In the genomic region with DNA sequence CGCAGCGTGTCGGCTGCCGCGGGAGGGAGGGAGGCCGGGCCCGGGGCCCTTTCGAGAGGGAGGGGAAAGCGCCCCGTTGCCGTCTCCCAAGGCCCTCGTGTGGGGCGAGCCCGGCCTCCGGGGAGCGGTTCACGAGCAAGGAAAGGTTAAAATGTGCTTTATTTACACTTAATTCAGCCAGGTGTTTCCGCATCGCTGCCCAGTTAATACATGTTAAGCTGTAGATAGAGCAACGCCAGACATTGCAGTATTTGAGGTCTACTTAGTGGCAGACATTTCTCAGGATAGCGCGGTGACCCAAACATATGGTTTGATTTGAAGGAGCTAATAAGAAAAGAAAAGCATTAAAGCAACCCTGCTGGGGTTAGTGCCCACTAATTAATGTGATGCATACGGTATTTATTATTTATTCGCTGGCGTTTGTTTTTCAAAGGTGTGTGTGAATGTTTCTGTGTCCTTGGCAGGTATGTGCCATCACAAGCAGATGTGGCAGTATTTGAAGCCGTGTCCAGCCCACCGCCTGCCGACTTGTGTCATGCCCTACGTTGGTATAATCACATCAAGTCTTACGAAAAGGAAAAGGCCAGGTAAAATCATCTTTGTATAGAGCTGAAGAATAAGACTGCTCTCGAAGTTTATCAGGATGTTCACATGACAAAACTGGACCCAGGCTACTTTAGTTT, we compare ENCODE assay signal across 8 cellular contexts. TPM values are rescaled to one million over a fixed set of nuclear protein-coding genes. Genes with fewer than 3 reads are reported as not detected.
DNase-seq lines count a peak whose midpoint lies in the region; ATAC-seq, FAIRE-seq and TF ChIP-seq lines count a peak whose summit lies in the region.

No MANE protein-coding gene starts in this region.

- POLR2A ChIA-PET in activated CD4-positive, alpha-beta T cell treated with anti-CD3 and anti-CD28 coated beads for 36 hours (lab: Charles Lee), result interaction anchor here (0.6 to 2.3 kb wide), 6 partner anchors 41 to 605 kb away, joined by 3 to 7 read pairs (median 3); a partner anchor contains a TSS

- H3K4me1 Mint-ChIP-seq in activated CD4-positive, alpha-beta T cell treated with anti-CD3 and anti-CD28 coated beads for 36 hours, result peaks cover 44% of the 10 kb centered on the region
- peaks cover 16 to 18% of the 10 kb centered on the region in 2 experiments for H3K4me1 Mint-ChIP-seq in H9

- CTCF ChIA-PET in activated CD4-positive, alpha-beta T cell treated with anti-CD3 and anti-CD28 coated beads for 36 hours (lab: Charles Lee), result interaction anchor here (1.4 to 1.9 kb wide), 2 partner anchors 72 to 110 kb away, joined by 5 to 7 read pairs; no protein-coding TSS in a partner anchor

- no peak overlapping the region for H3T11ph ChIP-seq in H9 (ENCODE audit: low read length)

- no peak overlapping the region for H3K27ac ChIP-seq in H9 (ENCODE audit: insufficient read length, low read depth, low read length)
- H3K27ac ChIP-seq in hepatocyte, result peak overlapping the region; percentile 94
- H3K27ac ChIP-seq in small intestine (ENCODE audit: low read depth in 1 of 2, low read length in 1 of 2), result peak overlapping the region; percentile 58 to 94

- peaks cover 3% of the 10 kb centered on the region for H3K79me1 ChIP-seq in H9 (ENCODE audit: insufficient read depth, low read depth, low read length, poor library complexity, severe bottlenecking)

- peaks cover 30% of the 10 kb centered on the region; the same call in 1 of the 2 replicates for H3K79me2 ChIP-seq in H9 (ENCODE audit: insufficient read depth, low read length)
- peaks cover 89% of the 10 kb centered on the region for H3K79me2 ChIP-seq in Loucy (ENCODE audit: insufficient read depth, low read length)
- peaks cover 63% of the 10 kb centered on the region for H3K79me2 ChIP-seq in hepatocyte

- no peaks in the 10 kb centered on the region for H3K9me3 Mint-ChIP-seq in activated CD4-positive, alpha-beta T cell treated with anti-CD3 and anti-CD28 coated beads for 36 hours (ENCODE audit: low read depth)
- H3K9me3 Mint-ChIP-seq in H9, result no peaks in the 10 kb centered on the region

- peak overlapping the region; percentile 89 for H3K27ac Mint-ChIP-seq in activated CD4-positive, alpha-beta T cell treated with anti-CD3 and anti-CD28 coated beads for 36 hours
- H3K27ac Mint-ChIP-seq in H9, result peak overlapping the region; percentile 66 to 99 (median 99); a peak in 6 of 7 replicates

- peak overlapping the region; percentile 10 for H3K14ac ChIP-seq in H9 (ENCODE audit: insufficient read depth, low read length)

- no peak overlapping the region for H3K56ac ChIP-seq in H9 (ENCODE audit: insufficient read length, low read depth, low read length)

- H2AFZ ChIP-seq in H9 (ENCODE audit: low read length) (no peak overlapping the region), Loucy (ENCODE audit: low read length) (peak overlapping the region; percentile 81), hepatocyte (peak overlapping the region; percentile 64)

- no peak for TF ChIP-seq CTCF in H9 (conservative IDR thresholded peaks at IDR 0.05)
- TF ChIP-seq CTCF in Loucy (conservative IDR thresholded peaks at IDR 0.05; ENCODE audit: low read length), result no peak
- TF ChIP-seq CTCF in hepatocyte (IDR thresholded peaks at IDR 0.05; ENCODE audit: poor library complexity), result no peak

- H3K9ac ChIP-seq in H9 (ENCODE audit: extremely low read depth, insufficient read length, low read length), result peak overlapping the region; percentile 96
- peak overlapping the region; percentile 96 for H3K9ac ChIP-seq in Loucy (ENCODE audit: low read depth, low read length, poor library complexity, severe bottlenecking)

- no peak overlapping the region for H4K5ac ChIP-seq in H9 (ENCODE audit: insufficient read length, low read depth, low read length)

- H3K9me2 ChIP-seq in Loucy (replicated peaks; ENCODE audit: low read depth, low read length) (no peaks in the 10 kb centered on the region), hepatocyte (replicated peaks; ENCODE audit: insufficient read depth) (no peaks in the 10 kb centered on the region)

- no peaks in the 10 kb centered on the region for H3F3A ChIP-seq in Loucy (ENCODE audit: low read depth)

- H3K4me2 ChIP-seq in H9 (ENCODE audit: insufficient read depth, insufficient read length, low read length), result peak overlapping the region; percentile 77
- peak overlapping the region; percentile 95 for H3K4me2 ChIP-seq in Loucy (ENCODE audit: low read depth, low read length, poor library complexity, severe bottlenecking)
- H3K4me2 ChIP-seq in hepatocyte, result peak overlapping the region; percentile 90

- H3K36me3 ChIP-seq in Loucy (ENCODE audit: insufficient read depth, low read length) (peaks cover 28% of the 10 kb centered on the region; the same call in 1 of the 2 replicates), hepatocyte (replicated peaks; ENCODE audit: insufficient read depth, low read depth) (peaks cover 3% of the 10 kb centered on the region), small intestine (ENCODE audit: control insufficient read depth in 2 of 2, insufficient read depth in 2 of 2, low read length in 2 of 2) (peaks cover 2 to 3% of the 10 kb centered on the region in 2 donors)

- no peak overlapping the region for H4K91ac ChIP-seq in H9 (ENCODE audit: insufficient read length, low read depth, low read length)

- H3K36me3 Mint-ChIP-seq in activated CD4-positive, alpha-beta T cell treated with anti-CD3 and anti-CD28 coated beads for 36 hours (ENCODE audit: low read depth), result peaks cover 58% of the 10 kb centered on the region
- peaks cover 42 to 66% (median 45%) of the 10 kb centered on the region in 3 experiments for H3K36me3 Mint-ChIP-seq in H9 (ENCODE audit: insufficient read depth in 1 of 3, low read depth in 3 of 3)

- H4K20me1 ChIP-seq in H9 (ENCODE audit: control insufficient read depth, insufficient read depth, insufficient read length) (no peaks in the 10 kb centered on the region), Loucy (ENCODE audit: insufficient read depth, low read length, poor library complexity, severe bottlenecking) (peaks cover 64% of the 10 kb centered on the region), hepatocyte (ENCODE audit: insufficient read depth, poor library complexity, severe bottlenecking) (peaks cover 5% of the 10 kb centered on the region)

- H3K9me3 ChIP-seq in H9 (ENCODE audit: control insufficient read depth, low read depth, low read length) (no peaks in the 10 kb centered on the region), Loucy (ENCODE audit: insufficient read depth, low read depth, low read length) (no peaks in the 10 kb centered on the region), hepatocyte (ENCODE audit: low read depth) (no peaks in the 10 kb centered on the region), small intestine (ENCODE audit: control insufficient read depth, low read depth) (no peaks in the 10 kb centered on the region)

- no CpG with 5 or more reads among the region's 31 CpGs for WGBS in H9 (ENCODE audit: extremely low coverage, insufficient read length, low lambda C conversion rate)
- 8% methylated on average over 20 of the region's 31 CpGs for WGBS in hepatocyte (ENCODE audit: low lambda C conversion rate, missing lambda C conversion rate)
- WGBS in small intestine, 3 donors, result 1 to 4% (median 2%) methylated on average over 29 to 31 of the region's 31 CpGs

- no peak overlapping the region for H2AK5ac ChIP-seq in H9 (ENCODE audit: insufficient read length, low read length)

- H3K4me3 Mint-ChIP-seq in activated CD4-positive, alpha-beta T cell treated with anti-CD3 and anti-CD28 coated beads for 36 hours, result peak overlapping the region; percentile 97
- peak overlapping the region; percentile 98 to 99 for H3K4me3 Mint-ChIP-seq in H9

- H3K27me3 ChIP-seq in H9 (ENCODE audit: insufficient read depth, low read length), result no peaks in the 10 kb centered on the region
- no peaks in the 10 kb centered on the region for H3K27me3 ChIP-seq in Loucy (ENCODE audit: insufficient read depth, low read length, poor library complexity, severe bottlenecking)
- no peaks in the 10 kb centered on the region for H3K27me3 ChIP-seq in hepatocyte
- no peaks in the 10 kb centered on the region for H3K27me3 ChIP-seq in small intestine (ENCODE audit: control insufficient read depth in 2 of 2, insufficient read depth in 2 of 2, low read length in 2 of 2)

- no peaks in the 10 kb centered on the region for H3K4me1 ChIP-seq in H9 (ENCODE audit: insufficient read depth, low read length)
- H3K4me1 ChIP-seq in Loucy (ENCODE audit: insufficient read depth, low read length, poor library complexity, severe bottlenecking), result peaks cover 41% of the 10 kb centered on the region
- peaks cover 10% of the 10 kb centered on the region for H3K4me1 ChIP-seq in hepatocyte (ENCODE audit: insufficient read depth)
- peaks cover 3 to 19% of the 10 kb centered on the region in 2 donors for H3K4me1 ChIP-seq in small intestine (ENCODE audit: control insufficient read depth in 2 of 2, insufficient read depth in 1 of 2, low read depth in 1 of 2, low read length in 1 of 2)

- peak overlapping the region; percentile 61 for H3K18ac ChIP-seq in H9 (ENCODE audit: insufficient read length, low read depth, low read length)

- H2BK20ac ChIP-seq in H9 (ENCODE audit: low read depth, low read length, poor library complexity, severe bottlenecking), result no peak overlapping the region

- H3K4ac ChIP-seq in H9 (ENCODE audit: low read depth, low read length), result no peak overlapping the region; the same call in 1 of the 2 replicates

- intact Hi-C loops in activated CD4-positive, alpha-beta T cell treated with anti-CD3 and anti-CD28 coated beads for 36 hours (cut with DNase I, micrococcal nuclease), result loop anchor here (1.0 to 5.0 kb wide), 7 partner anchors 102 to 1465 kb away; a partner anchor contains a TSS

- no peak for FAIRE-seq in small intestine (lab: Jason Lieb, UNC)

- peak; percentile 16 for DNase-seq in activated CD4-positive, alpha-beta T cell treated with anti-CD3 and anti-CD28 coated beads for 36 hours
- DNase-seq in activated CD4-positive, alpha-beta T cell treated with anti-CD3 and anti-CD28 coated beads for 1 hour, result no peak
- DNase-seq in H9 (no peak), hepatocyte (ENCODE audit: low spot score) (peak; percentile 75), small intestine (no peak), NOMO-1 treated with dmso at 0.1 percent for 144 hours (lab: John Stamatoyannopoulos, UW; ENCODE audit: unreplicated experiment) (no peak)
- peak; percentile 35 for DNase-seq in activated naive CD8-positive, alpha-beta T cell treated with anti-CD3 and anti-CD28 coated beads, Interleukin-2, amount 50 U/mL, for 16 hours (ENCODE audit: low read depth, low spot score)

- no peak overlapping the region for H2BK120ac ChIP-seq in H9 (ENCODE audit: low read depth, low read length, poor library complexity, severe bottlenecking)

- no peaks in the 10 kb centered on the region for H3K27me3 Mint-ChIP-seq in activated CD4-positive, alpha-beta T cell treated with anti-CD3 and anti-CD28 coated beads for 36 hours
- 0 out of 2 replicates have a peak, but pooled peaks cover 1% of the 10 kb centered on the region for H3K27me3 Mint-ChIP-seq in H9 (ENCODE audit: low read depth)

- H2BK15ac ChIP-seq in H9 (ENCODE audit: low read depth, low read length), result no peak overlapping the region

- H4K8ac ChIP-seq in H9 (replicated peaks; ENCODE audit: insufficient read length, low read depth, low read length), result no peak overlapping the region

- no peak overlapping the region for H2BK5ac ChIP-seq in H9 (ENCODE audit: insufficient read length, low read length)

- H3K23ac ChIP-seq in H9 (ENCODE audit: insufficient read length, low read depth, low read length), result no peak overlapping the region

- H3K23me2 ChIP-seq in H9 (ENCODE audit: insufficient read length, low read depth, low read length, poor library complexity, severe bottlenecking), result peaks cover 12% of the 10 kb centered on the region

- peak; percentile 40 for ATAC-seq in activated CD4-positive, alpha-beta T cell treated with anti-CD3 and anti-CD28 coated beads for 36 hours

- H3K4me3 ChIP-seq in Loucy (ENCODE audit: low read length, poor library complexity, severe bottlenecking) (peak overlapping the region; percentile 93), hepatocyte (peak overlapping the region; percentile 47), small intestine (ENCODE audit: low read depth in 1 of 2, low read length in 2 of 2) (peak overlapping the region; percentile 78 to 95)

- H2BK12ac ChIP-seq in H9 (ENCODE audit: insufficient read length, low read depth, low read length), result no peak overlapping the region

RNA-seq across cellular contexts. Expression of a gene that starts 0.6 kb away (rescaled TPM):
- 1,000 to 10,000 TPM in 1 of 2 experiments, 100 to 1,000 TPM in 1; 983 to 1,166 TPM for total RNA-seq in activated CD4-positive, alpha-beta T cell treated with anti-CD3 and anti-CD28 coated beads for 36 hours
- 763 and 768 TPM in 2 replicates for total RNA-seq in H9 (2021)
- total RNA-seq in hepatocyte, result 455 and 503 TPM in 2 replicates
- polyA plus RNA-seq in hepatocyte, result 284 and 305 TPM in 2 replicates
- 1,000 to 10,000 TPM in 2 of 3 donors, 100 to 1,000 TPM in 1; 838 to 1,497 (median 1,356) TPM for polyA plus RNA-seq in small intestine

RNA-seq across cellular contexts. Expression of a gene that starts 1.0 kb away (rescaled TPM):
- total RNA-seq in activated CD4-positive, alpha-beta T cell treated with anti-CD3 and anti-CD28 coated beads for 36 hours, result 10 to 100 TPM; 70.6 to 90.4 TPM
- total RNA-seq in H9 (2021) (102 and 103 TPM in 2 replicates), hepatocyte (92.7 and 121 TPM in 2 replicates)
- polyA plus RNA-seq in hepatocyte (43.1 and 46.5 TPM in 2 replicates), small intestine (10 to 100 TPM; 33.5 to 53.9 (median 47.6) TPM)

Comparison
In these comparisons a context has a peak if more than half of its experiments do, and no peak if none do; other contexts are left out.
1. DNase-seq: peak in activated CD4-positive, alpha-beta T cell treated with anti-CD3 and anti-CD28 coated beads for 36 hours (single experiment), activated naive CD8-positive, alpha-beta T cell treated with anti-CD3 and anti-CD28 coated beads, Interleukin-2, amount 50 U/mL, for 16 hours (single experiment) and hepatocyte (single experiment); none in activated CD4-positive, alpha-beta T cell treated with anti-CD3 and anti-CD28 coated beads for 1 hour (single experiment), H9 (single experiment), small intestine (single experiment) and NOMO-1 treated with dmso at 0.1 percent for 144 hours (single experiment).
2. Peak in every context shown above with its lines, with median percentiles within 50 percentile points of each other: H3K4me2 ChIP-seq and H3K4me3 ChIP-seq.